Comparison of ENCODE assay signal across 8 cellular contexts in the genomic region with DNA sequence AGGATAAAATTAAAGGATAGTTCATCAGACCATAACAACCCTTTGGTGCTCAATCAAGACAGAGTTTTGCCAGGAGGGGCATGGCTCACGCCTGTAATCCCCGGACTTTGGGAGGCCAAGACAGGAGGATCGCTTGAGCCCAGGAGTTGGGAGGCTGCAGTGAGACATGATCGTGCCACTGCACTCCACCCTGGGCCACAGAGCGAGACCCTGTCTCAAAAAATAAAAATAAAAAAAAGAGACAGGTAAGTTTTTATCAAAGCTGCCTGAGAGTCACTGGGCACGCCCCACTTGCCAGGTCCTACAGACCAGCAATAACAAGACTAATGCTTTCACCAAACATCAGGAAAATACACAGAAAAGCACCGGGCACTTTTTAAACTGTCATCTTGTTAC. TPM values are rescaled to one million over a fixed set of nuclear protein-coding genes. Genes with fewer than 3 reads are reported as not detected.
DNase-seq lines count a peak whose midpoint lies in the region; ATAC-seq, FAIRE-seq and TF ChIP-seq lines count a peak whose summit lies in the region.

No MANE protein-coding gene starts in this region.

- no peaks in the 10 kb centered on the region for H3K36me3 Mint-ChIP-seq in T-helper 17 cell (ENCODE audit: low read depth)

- H3K36me3 ChIP-seq in GM06990 (ENCODE audit: control insufficient read depth, insufficient read depth, low read length) (peaks cover 2% of the 10 kb centered on the region; the same call in 1 of the 2 replicates), skeletal muscle tissue (ENCODE audit: control insufficient read depth in 3 of 3, insufficient read depth in 3 of 3, low read length in 3 of 3) (no peaks in the 10 kb centered on the region)

- H3K9me3 ChIP-seq in T-helper 17 cell (ENCODE audit: control insufficient read depth, low read length, poor library complexity, severe bottlenecking), result no peaks in the 10 kb centered on the region
- H3K9me3 ChIP-seq in skeletal muscle tissue (ENCODE audit: control insufficient read depth in 3 of 3, low read length in 3 of 3), result no peaks in the 10 kb centered on the region

- peaks cover 45% of the 10 kb centered on the region for H3K4me1 Mint-ChIP-seq in T-helper 17 cell

- H3K4me1 ChIP-seq in skeletal muscle tissue (ENCODE audit: control insufficient read depth in 3 of 3, insufficient read depth in 3 of 3, low read length in 3 of 3), result peaks cover 5 to 18% (median 7%) of the 10 kb centered on the region in 3 donors

- H3K27me3 ChIP-seq in GM06990 (replicated peaks; ENCODE audit: control insufficient read depth, insufficient read depth, low read length) (no peaks in the 10 kb centered on the region), skeletal muscle tissue (ENCODE audit: control insufficient read depth in 3 of 3, insufficient read depth in 3 of 3, low read length in 3 of 3) (no peaks in the 10 kb centered on the region)

- no peak for FAIRE-seq in GM19239 (lab: Jason Lieb, UNC)

- H3K27ac ChIP-seq in skeletal muscle tissue (ENCODE audit: low read depth, low read length), result peak overlapping the region; percentile 93

- H3K4me3 Mint-ChIP-seq in T-helper 17 cell, result peak overlapping the region; percentile 97

- no peak for TF ChIP-seq CTCF in GM06990 (IDR thresholded peaks at IDR 0.05; ENCODE audit: insufficient read depth, low read length, poor library complexity, severe bottlenecking)
- TF ChIP-seq CTCF in fibroblast of pulmonary artery (IDR thresholded peaks at IDR 0.05; ENCODE audit: low read length, missing control alignments), result no peak

- DNase-seq in GM06990 (ENCODE audit: extremely low read depth, insufficient read length) (no peak), T-helper 17 cell (no peak), fibroblast of pulmonary artery (ENCODE audit: low read depth) (no peak), NOMO-1 treated with DMSO at 0.1 percent for 48 hours (lab: John Stamatoyannopoulos, UW; ENCODE audit: unreplicated experiment) (no peak), GM19239 (ENCODE audit: insufficient read length, low spot score) (no peak)

- H3K27ac Mint-ChIP-seq in T-helper 17 cell, result peak overlapping the region; percentile 99

- H3K4me3 ChIP-seq in GM06990 (replicated peaks; ENCODE audit: low read depth, low read length) (peak overlapping the region; percentile 70), fibroblast of pulmonary artery (replicated peaks; ENCODE audit: low read depth, low read length) (peak overlapping the region; percentile 60), skeletal muscle tissue (ENCODE audit: low read length in 3 of 3) (peak overlapping the region; percentile 69 to 77 (median 74))

- no peaks in the 10 kb centered on the region for H3K27me3 Mint-ChIP-seq in T-helper 17 cell

- ATAC-seq in HG02678 (IDR thresholded peaks at IDR 0.05; ENCODE audit: unreplicated experiment), result peak; percentile 3
- peak; percentile 10 for ATAC-seq in T-helper 17 cell
- no peak for ATAC-seq in GM19397 (IDR thresholded peaks at IDR 0.05; ENCODE audit: unreplicated experiment)

- H3K9ac ChIP-seq in skeletal muscle tissue (ENCODE audit: low read depth in 1 of 3, low read length in 3 of 3), result peak overlapping the region; percentile 65 to 89 (median 88)

RNA-seq across cellular contexts. Expression of a gene that starts 0.8 kb away (rescaled TPM):
- 10 to 100 TPM; 41.9 to 50.0 TPM for total RNA-seq in T-helper 17 cell
- total RNA-seq in skeletal muscle tissue, result 15.1 TPM

RNA-seq across cellular contexts. Expression of a gene that starts 6.4 kb away (rescaled TPM):
- total RNA-seq in T-helper 17 cell (10 to 100 TPM; 13.2 to 20.4 TPM), skeletal muscle tissue (12.5 TPM)

RNA-seq across cellular contexts. Expression of a gene that starts 59.9 kb away (rescaled TPM):
- total RNA-seq in T-helper 17 cell, result 1 to 10 TPM; 2.7 to 3.3 TPM
- 39.1 TPM for total RNA-seq in skeletal muscle tissue
